Comparison of ENCODE assay signal across 15 cellular contexts in the genomic region with DNA sequence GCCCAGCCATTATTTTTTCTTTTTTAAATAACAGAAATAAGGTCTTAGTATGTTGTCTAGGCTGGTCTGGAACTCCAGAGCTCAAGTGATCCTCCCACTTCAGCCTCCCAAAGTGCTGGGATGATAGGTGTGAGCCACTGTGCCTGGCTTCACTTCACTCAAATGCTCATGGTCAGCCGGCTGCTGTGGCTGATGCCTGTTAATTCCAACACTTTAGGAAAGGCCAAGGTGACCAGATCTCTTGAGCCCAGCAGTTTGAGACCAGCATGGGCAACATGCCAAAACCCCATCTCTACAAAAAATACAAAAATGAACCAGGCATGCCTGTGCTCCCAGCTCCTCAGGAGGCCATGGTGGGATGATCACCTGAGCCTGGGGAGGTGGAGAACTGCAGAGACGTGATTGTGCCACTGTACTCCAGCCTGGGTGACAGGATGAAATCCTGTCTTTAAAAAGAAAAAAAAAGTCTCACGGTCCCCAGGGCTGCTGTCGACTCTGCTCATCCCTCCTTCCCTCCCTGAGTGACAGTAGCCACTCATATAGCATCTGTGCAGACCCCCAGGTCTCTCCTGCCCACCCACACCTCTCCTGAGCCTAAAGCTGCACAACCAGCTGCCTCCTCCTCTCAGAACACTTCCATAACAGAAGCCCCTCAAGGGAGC. TPM values are rescaled to one million over a fixed set of nuclear protein-coding genes. Genes with fewer than 3 reads are reported as not detected.
A peak's percentile ranks its signal among the peaks of the same experiment; 100 is the strongest.
DNase-seq lines count a peak whose midpoint lies in the region; ATAC-seq, FAIRE-seq and TF ChIP-seq lines count a peak whose summit lies in the region.
"Had no signal": no experiment of that assay in that cellular context is flagged by ENCODE, and none has a peak within 500 bp of the region (broad histone marks: within the 10 kb centered on the region; RNA-seq: fewer than 3 reads in every experiment).

No MANE protein-coding gene starts in this region.

- H3K4me2 ChIP-seq in K562 (ENCODE audit: insufficient read depth, low read length): peak overlapping the region; percentile 20
- H3K4me2 ChIP-seq: smooth muscle cell had no signal

- no peak for DNase-seq in activated naive CD4-positive, alpha-beta T cell treated with anti-CD3 and anti-CD28 coated beads for 36 hours
- no peak for DNase-seq in activated naive CD4-positive, alpha-beta T cell (lab: John Stamatoyannopoulos, UW)
- DNase-seq in NT2/D1 (ENCODE audit: low read depth, low spot score): no peak
- peak in 1 of 4 experiments; percentile 66 for DNase-seq in K562 (ENCODE audit: extremely low read depth in 1 of 4, low spot score in 3 of 4)
- DNase-seq in Right ventricle myocardium inferior (ENCODE audit: missing footprints): no peak
- no peak for DNase-seq in activated CD4-positive, alpha-beta T cell treated with anti-CD3 and anti-CD28 coated beads, Interleukin-2, amount 10 ng/mL, durations not matched to agents 7 days and 5 days
- DNase-seq in NOMO-1 treated with DMSO at 0.1 percent for 48 hours (lab: John Stamatoyannopoulos, UW; ENCODE audit: unreplicated experiment): no peak
- DNase-seq: adrenal gland, mesendoderm, NCI-H2081 treated with DMSO at 0.1 percent for 48 hours, ovary, SIG-M5 had no signal

- WGBS in K562 (ENCODE audit: insufficient coverage, low coverage, missing lambda C conversion rate): 59% methylated on average over 4 of the region's 4 CpGs

- H3K4me1 Mint-ChIP-seq in activated naive CD4-positive, alpha-beta T cell treated with anti-CD3 and anti-CD28 coated beads for 36 hours (ENCODE audit: low read depth): peaks cover 35% of the 10 kb centered on the region
- peaks cover 65% of the 10 kb centered on the region for H3K4me1 Mint-ChIP-seq in stimulated activated memory B cell treated with anti-CD40 and anti-IgM and Interleukin-4, amounts not matched to agents 10 μg/mL and 1 μg/mL and 100 μg/mL, for 72 hours
- peaks cover 32% of the 10 kb centered on the region for H3K4me1 Mint-ChIP-seq in activated CD4-positive, alpha-beta T cell treated with anti-CD3 and anti-CD28 coated beads, Interleukin-2, amount 10 ng/mL, durations not matched to agents 7 days and 5 days

- H3K27me3 ChIP-seq in NT2/D1 (ENCODE audit: insufficient read depth, insufficient read length) (no peaks in the 10 kb centered on the region), K562 (ENCODE audit: control insufficient read depth in 2 of 2, insufficient read depth in 2 of 2, low read length in 2 of 2) (no peaks in the 10 kb centered on the region)
- H3K27me3 ChIP-seq: adrenal gland, ovary had no signal

- peak overlapping the region; percentile 75 for H3K27ac Mint-ChIP-seq in activated naive CD4-positive, alpha-beta T cell treated with anti-CD3 and anti-CD28 coated beads for 36 hours
- H3K27ac Mint-ChIP-seq in stimulated activated memory B cell treated with anti-CD40 and anti-IgM and Interleukin-4, amounts not matched to agents 10 μg/mL and 1 μg/mL and 100 μg/mL, for 72 hours: peak overlapping the region; percentile 64
- H3K27ac Mint-ChIP-seq in activated CD4-positive, alpha-beta T cell treated with anti-CD3 and anti-CD28 coated beads, Interleukin-2, amount 10 ng/mL, durations not matched to agents 7 days and 5 days: no peak overlapping the region

- no TSS peak for BruUV-seq in K562 (replicated peaks; lab: Mats Ljungman, UMichigan)

- peaks cover 54% of the 10 kb centered on the region for H4K20me1 ChIP-seq in K562 (replicated peaks; ENCODE audit: control insufficient read depth, insufficient read depth, low read length)

- no peak overlapping the region for H3K4me3 Mint-ChIP-seq in activated naive CD4-positive, alpha-beta T cell treated with anti-CD3 and anti-CD28 coated beads for 36 hours
- H3K4me3 Mint-ChIP-seq in stimulated activated memory B cell treated with anti-CD40 and anti-IgM and Interleukin-4, amounts not matched to agents 10 μg/mL and 1 μg/mL and 100 μg/mL, for 72 hours: no peak overlapping the region
- no peak overlapping the region for H3K4me3 Mint-ChIP-seq in activated CD4-positive, alpha-beta T cell treated with anti-CD3 and anti-CD28 coated beads, Interleukin-2, amount 10 ng/mL, durations not matched to agents 7 days and 5 days

- H3K9ac ChIP-seq in NT2/D1 (ENCODE audit: insufficient read length, low read depth) (peak overlapping the region; percentile 1), K562 (ENCODE audit: insufficient read depth in 1 of 2, low read depth in 2 of 2, low read length in 2 of 2) (peak overlapping the region; percentile 0 to 95; a peak in 2 of 4 replicates)

- peaks cover 58% of the 10 kb centered on the region for H3K36me3 ChIP-seq in NT2/D1 (ENCODE audit: insufficient read depth, insufficient read length, low read length)
- H3K36me3 ChIP-seq in K562 (ENCODE audit: control insufficient read depth, insufficient read depth, low read length): peaks cover 78% of the 10 kb centered on the region
- H3K36me3 ChIP-seq: ovary had no signal

- CTCF ChIA-PET in activated naive CD4-positive, alpha-beta T cell treated with anti-CD3 and anti-CD28 coated beads for 36 hours (lab: Charles Lee): interaction anchor here (13.9 kb wide), 1 partner anchor 18 kb away, joined by 208 read pairs; the partner anchor contains the start of gene SDF2L1
- CTCF ChIA-PET in K562 (lab: Yijun Ruan, JAX; ENCODE audit: low intra/inter-chr PET ratio): interaction anchor here (1.3 kb wide), 1 partner anchor 15 kb away, joined by 6 read pairs; the partner anchor contains the start of gene SDF2L1
- CTCF ChIA-PET in activated CD4-positive, alpha-beta T cell treated with anti-CD3 and anti-CD28 coated beads, Interleukin-2, amount 10 ng/mL, durations not matched to agents 7 days and 5 days (lab: Charles Lee): interaction anchor here (0.7 to 14.3 kb wide), 2 partner anchors 9 to 21 kb away, joined by 7 to 213 read pairs; partner anchors contain the start of gene SDF2L1

- H3K4me3 ChIP-seq in NT2/D1 (ENCODE audit: insufficient read length, low read depth) (no peak overlapping the region), K562 (no peak overlapping the region)
- H3K4me3 ChIP-seq: adrenal gland, ovary, smooth muscle cell had no signal

- H3K79me2 ChIP-seq in K562 (ENCODE audit: control insufficient read depth, insufficient read depth, low read length): peaks cover 82% of the 10 kb centered on the region

- no peak overlapping the region for H2AFZ ChIP-seq in K562 (ENCODE audit: low read depth, low read length)

- no peak for TF ChIP-seq POLR2A in K562 (conservative IDR thresholded peaks at IDR 0.05)

- POLR2A ChIA-PET in K562 (lab: Yijun Ruan, JAX): interaction anchor here (0.7 to 76.8 kb wide), 11 partner anchors 7 to 326 kb away, joined by 3 to 4622 read pairs (median 3); partner anchors contain the start of genes CCDC116, PPIL2, SDF2L1 and UBE2L3
- POLR2A ChIA-PET in activated CD4-positive, alpha-beta T cell treated with anti-CD3 and anti-CD28 coated beads, Interleukin-2, amount 10 ng/mL, durations not matched to agents 7 days and 5 days (lab: Charles Lee): interaction anchor here (0.5 kb wide), 1 partner anchor 26 kb away, joined by 3 read pairs; no protein-coding TSS in a partner anchor

- TF ChIP-seq EP300 in K562 (IDR thresholded peaks at IDR 0.05; ENCODE audit: low read length): peak; percentile 40; the same call in 1 of the 2 replicates

- H3K9me1 ChIP-seq in K562 (ENCODE audit: control insufficient read depth, insufficient read depth, low read length): peaks cover 33% of the 10 kb centered on the region

- TF ChIP-seq RAD21 in K562 (CRISPR knock-in tag; conservative IDR thresholded peaks at IDR 0.05 in 1 of 2, IDR thresholded peaks at IDR 0.05 in 1 of 2): no peak

- H3K36me3 Mint-ChIP-seq in activated naive CD4-positive, alpha-beta T cell treated with anti-CD3 and anti-CD28 coated beads for 36 hours (ENCODE audit: low read depth): peaks cover 20% of the 10 kb centered on the region
- H3K36me3 Mint-ChIP-seq in stimulated activated memory B cell treated with anti-CD40 and anti-IgM and Interleukin-4, amounts not matched to agents 10 μg/mL and 1 μg/mL and 100 μg/mL, for 72 hours: peaks cover 34% of the 10 kb centered on the region
- H3K36me3 Mint-ChIP-seq in activated CD4-positive, alpha-beta T cell treated with anti-CD3 and anti-CD28 coated beads, Interleukin-2, amount 10 ng/mL, durations not matched to agents 7 days and 5 days (ENCODE audit: low read depth): peaks cover 35% of the 10 kb centered on the region

- no peak for FAIRE-seq in K562 (lab: Jason Lieb, UNC)
- FAIRE-seq: colon had no signal

- no peak for TF ChIP-seq CTCF in K562 (IDR thresholded peaks at IDR 0.05 in 2 of 3, conservative IDR thresholded peaks at IDR 0.05 in 1 of 3; ENCODE audit: insufficient read depth in 2 of 3, low read depth in 1 of 3, low read length in 3 of 3)

- H3K9me3 ChIP-seq in NT2/D1 (ENCODE audit: insufficient read depth, low read length) (no peaks in the 10 kb centered on the region; the same call in 1 of the 2 replicates), K562 (replicated peaks; ENCODE audit: control insufficient read depth, insufficient read depth, low read depth, low read length) (no peaks in the 10 kb centered on the region)
- H3K9me3 ChIP-seq: adrenal gland, ovary had no signal

- ATAC-seq in K562 (no peak), Right ventricle myocardium inferior (no peak)
- ATAC-seq in stimulated activated memory B cell treated with anti-CD40 and anti-IgM and Interleukin-4, amounts not matched to agents 10 μg/mL and 1 μg/mL and 100 μg/mL, for 72 hours: no peak

- intact Hi-C loops in activated naive CD4-positive, alpha-beta T cell treated with anti-CD3 and anti-CD28 coated beads for 36 hours (cut with micrococcal nuclease): no loop called here
- intact Hi-C loops in K562 (cut with micrococcal nuclease): no loop called here
- intact Hi-C loops in Right ventricle myocardium inferior (cut with DNase I): loop anchor here (5.0 kb wide), 1 partner anchor 34 kb away; no protein-coding TSS in a partner anchor

- no peaks in the 10 kb centered on the region for H3K9me3 Mint-ChIP-seq in activated naive CD4-positive, alpha-beta T cell treated with anti-CD3 and anti-CD28 coated beads for 36 hours
- no peaks in the 10 kb centered on the region for H3K9me3 Mint-ChIP-seq in stimulated activated memory B cell treated with anti-CD40 and anti-IgM and Interleukin-4, amounts not matched to agents 10 μg/mL and 1 μg/mL and 100 μg/mL, for 72 hours
- H3K9me3 Mint-ChIP-seq in activated CD4-positive, alpha-beta T cell treated with anti-CD3 and anti-CD28 coated beads, Interleukin-2, amount 10 ng/mL, durations not matched to agents 7 days and 5 days: no peaks in the 10 kb centered on the region

- H3K27ac ChIP-seq in K562 (ENCODE audit: extremely low read depth, low read depth, low read length): peak overlapping the region; percentile 5; the same call in 1 of the 3 replicates
- H3K27ac ChIP-seq: adrenal gland, ovary had no signal

- no peaks in the 10 kb centered on the region for H3K27me3 Mint-ChIP-seq in activated naive CD4-positive, alpha-beta T cell treated with anti-CD3 and anti-CD28 coated beads for 36 hours (ENCODE audit: low read depth)
- H3K27me3 Mint-ChIP-seq in stimulated activated memory B cell treated with anti-CD40 and anti-IgM and Interleukin-4, amounts not matched to agents 10 μg/mL and 1 μg/mL and 100 μg/mL, for 72 hours: no peaks in the 10 kb centered on the region
- H3K27me3 Mint-ChIP-seq in activated CD4-positive, alpha-beta T cell treated with anti-CD3 and anti-CD28 coated beads, Interleukin-2, amount 10 ng/mL, durations not matched to agents 7 days and 5 days: no peaks in the 10 kb centered on the region

- H3K4me1 ChIP-seq in NT2/D1 (ENCODE audit: insufficient read depth, insufficient read length): peaks cover 22% of the 10 kb centered on the region
- peaks cover 47 to 71% of the 10 kb centered on the region in 2 experiments for H3K4me1 ChIP-seq in K562 (replicated peaks in 1 of 2; ENCODE audit: control insufficient read depth in 2 of 2, insufficient read depth in 2 of 2, low read length in 2 of 2)

- in situ Hi-C loops in K562 (cut with MboI): loop anchor here (25.0 kb wide), 1 partner anchor 489 kb away; no protein-coding TSS in a partner anchor

RNA-seq across cellular contexts. Expression of gene YDJC, which starts 3.6 kb away (rescaled TPM):
- 10 to 100 TPM; 50.3 to 53.2 TPM for total RNA-seq in activated naive CD4-positive, alpha-beta T cell treated with anti-CD3 and anti-CD28 coated beads for 36 hours
- total RNA-seq in K562 (2011; cell fraction: chromatin; rRNA removed; ENCODE audit: low replicate concordance): 121 and 504 TPM in 2 replicates
- total RNA-seq in K562 (2011; cell fraction: nucleolus; rRNA removed): 857 and 885 TPM in 2 replicates
- total RNA-seq in K562 (2011; cell fraction: nucleoplasm; rRNA removed): 325 and 370 TPM in 2 replicates
- total RNA-seq in K562 (2014; rRNA removed) (871 and 1,007 TPM in 2 replicates), K562 (2014; rRNA removed; fragmentation: Illumina TruSeq; extraction: Trizol) (69.0 and 87.5 TPM in 2 replicates), K562 (2015; rRNA removed; fragmentation: Illumina TruSeq; extraction: Trizol) (164 and 196 TPM in 2 replicates), K562 (2021) (626 and 641 TPM in 2 replicates), Right ventricle myocardium inferior (5.4 TPM)
- polyA plus RNA-seq in K562 (2011; rRNA removed) (203 and 277 TPM in 2 replicates), K562 (2014; fragmentation: Illumina TruSeq; extraction: Trizol) (106 and 159 TPM in 2 replicates), K562 (2014; fragmentation: Nextera tagmentation; extraction: Ambion mirVana) (10 to 100 TPM; 13.5 to 23.5 TPM), K562 (2014; rRNA removed) (707 and 732 TPM in 2 replicates)
- 382 and 1,449 TPM in 2 replicates for polyA plus RNA-seq in K562 (2011; cell fraction: cytosol; rRNA removed)
- 629 and 1,089 TPM in 2 replicates for polyA plus RNA-seq in K562 (2011; cell fraction: nucleus; rRNA removed)
- 282 and 288 TPM in 2 replicates for polyA plus RNA-seq in K562 (2012)
- polyA minus RNA-seq in K562 (2011; rRNA and poly(A)+ RNA removed): 35.0 and 44.2 TPM in 2 replicates
- polyA minus RNA-seq in K562 (2011; cell fraction: cytosol; rRNA and poly(A)+ RNA removed): 212 and 264 TPM in 2 replicates
- polyA minus RNA-seq in K562 (2011; cell fraction: nucleus; rRNA and poly(A)+ RNA removed): 294 and 313 TPM in 2 replicates
- total RNA-seq in activated CD4-positive, alpha-beta T cell treated with anti-CD3 and anti-CD28 coated beads, Interleukin-2, amount 10 ng/mL, durations not matched to agents 7 days and 5 days: 10 to 100 TPM; 30.3 to 39.9 TPM

RNA-seq across cellular contexts. Expression of gene CCDC116, which starts 6.4 kb away (rescaled TPM):
- total RNA-seq in activated naive CD4-positive, alpha-beta T cell treated with anti-CD3 and anti-CD28 coated beads for 36 hours: under 1 TPM; 0.19 to 0.30 TPM
- 11.2 and 34.3 TPM in 2 replicates for total RNA-seq in K562 (2011; cell fraction: chromatin; rRNA removed; ENCODE audit: low replicate concordance)
- 28.7 and 33.9 TPM in 2 replicates for total RNA-seq in K562 (2011; cell fraction: nucleolus; rRNA removed)
- total RNA-seq in K562 (2011; cell fraction: nucleoplasm; rRNA removed): 18.1 and 19.5 TPM in 2 replicates
- total RNA-seq in K562 (2014; rRNA removed) (9.3 and 13.6 TPM in 2 replicates), K562 (2014; rRNA removed; fragmentation: Illumina TruSeq; extraction: Trizol) (2.1 and 2.8 TPM in 2 replicates), K562 (2015; rRNA removed; fragmentation: Illumina TruSeq; extraction: Trizol) (4.7 and 5.2 TPM in 2 replicates), K562 (2021) (11.3 and 15.6 TPM in 2 replicates), Right ventricle myocardium inferior (0.16 TPM)
- polyA plus RNA-seq in K562 (2011; rRNA removed) (1.6 and 2.1 TPM in 2 replicates), K562 (2014; fragmentation: Illumina TruSeq; extraction: Trizol) (6.3 and 8.9 TPM in 2 replicates), K562 (2014; fragmentation: Nextera tagmentation; extraction: Ambion mirVana) (1 to 10 TPM; 1.6 to 2.3 TPM), K562 (2014; rRNA removed) (7.1 and 8.6 TPM in 2 replicates)
- polyA plus RNA-seq in K562 (2011; cell fraction: cytosol; rRNA removed): 1.8 and 5.8 TPM in 2 replicates
- 6.5 and 19.5 TPM in 2 replicates for polyA plus RNA-seq in K562 (2011; cell fraction: nucleus; rRNA removed)
- polyA plus RNA-seq in K562 (2012): 5.2 and 6.4 TPM in 2 replicates
- polyA minus RNA-seq in K562 (2011; rRNA and poly(A)+ RNA removed): 1.3 and 1.8 TPM in 2 replicates
- polyA minus RNA-seq in K562 (2011; cell fraction: cytosol; rRNA and poly(A)+ RNA removed): 1.5 and 3.9 TPM in 2 replicates
- polyA minus RNA-seq in K562 (2011; cell fraction: nucleus; rRNA and poly(A)+ RNA removed): 8.3 and 12.3 TPM in 2 replicates
- total RNA-seq in activated CD4-positive, alpha-beta T cell treated with anti-CD3 and anti-CD28 coated beads, Interleukin-2, amount 10 ng/mL, durations not matched to agents 7 days and 5 days: under 1 TPM; 0.42 to 0.97 TPM
- polyA plus RNA-seq: smooth muscle cell had no signal

RNA-seq across cellular contexts. Expression of gene SDF2L1, which starts 15.9 kb away (rescaled TPM):
- total RNA-seq in activated naive CD4-positive, alpha-beta T cell treated with anti-CD3 and anti-CD28 coated beads for 36 hours: 10 to 100 TPM; 21.7 to 22.3 TPM
- 72.2 and 221 TPM in 2 replicates for total RNA-seq in K562 (2011; cell fraction: chromatin; rRNA removed; ENCODE audit: low replicate concordance)
- total RNA-seq in K562 (2011; cell fraction: nucleolus; rRNA removed): 489 and 555 TPM in 2 replicates
- total RNA-seq in K562 (2011; cell fraction: nucleoplasm; rRNA removed): 263 and 279 TPM in 2 replicates
- 894 and 989 TPM in 2 replicates for total RNA-seq in K562 (2014; rRNA removed)
- 41.9 and 82.9 TPM in 2 replicates for total RNA-seq in K562 (2014; rRNA removed; fragmentation: Illumina TruSeq; extraction: Trizol)
- 135 and 153 TPM in 2 replicates for total RNA-seq in K562 (2015; rRNA removed; fragmentation: Illumina TruSeq; extraction: Trizol)
- total RNA-seq in K562 (2021): 551 and 557 TPM in 2 replicates
- polyA plus RNA-seq in K562 (2011; rRNA removed): 124 and 218 TPM in 2 replicates
- polyA plus RNA-seq in K562 (2011; cell fraction: cytosol; rRNA removed): 273 and 603 TPM in 2 replicates
- polyA plus RNA-seq in K562 (2011; cell fraction: nucleus; rRNA removed): 110 and 123 TPM in 2 replicates
- 384 and 632 TPM in 2 replicates for polyA plus RNA-seq in K562 (2012)
- 33.8 and 82.2 TPM in 2 replicates for polyA plus RNA-seq in K562 (2014; fragmentation: Illumina TruSeq; extraction: Trizol)
- 10 to 100 TPM; 15.1 to 34.8 TPM for polyA plus RNA-seq in K562 (2014; fragmentation: Nextera tagmentation; extraction: Ambion mirVana)
- 666 and 827 TPM in 2 replicates for polyA plus RNA-seq in K562 (2014; rRNA removed)
- polyA minus RNA-seq in K562 (2011; rRNA and poly(A)+ RNA removed): 50.1 and 80.5 TPM in 2 replicates
- polyA minus RNA-seq in K562 (2011; cell fraction: cytosol; rRNA and poly(A)+ RNA removed): 107 and 114 TPM in 2 replicates
- polyA minus RNA-seq in K562 (2011; cell fraction: nucleus; rRNA and poly(A)+ RNA removed): 37.7 and 69.6 TPM in 2 replicates
- total RNA-seq in Right ventricle myocardium inferior: 20.7 TPM
- total RNA-seq in activated CD4-positive, alpha-beta T cell treated with anti-CD3 and anti-CD28 coated beads, Interleukin-2, amount 10 ng/mL, durations not matched to agents 7 days and 5 days: 10 to 100 TPM; 39.7 to 59.4 TPM

RNA-seq across cellular contexts. Expression of gene PPIL2, which starts 39.6 kb away (rescaled TPM):
- total RNA-seq in activated naive CD4-positive, alpha-beta T cell treated with anti-CD3 and anti-CD28 coated beads for 36 hours: 10 to 100 TPM; 40.9 to 42.3 TPM
- 1,132 and 1,539 TPM in 2 replicates for total RNA-seq in K562 (2011; cell fraction: chromatin; rRNA removed; ENCODE audit: low replicate concordance)
- 736 and 826 TPM in 2 replicates for total RNA-seq in K562 (2011; cell fraction: nucleolus; rRNA removed)
- 718 and 814 TPM in 2 replicates for total RNA-seq in K562 (2011; cell fraction: nucleoplasm; rRNA removed)
- total RNA-seq in K562 (2014; rRNA removed) (174 and 195 TPM in 2 replicates), K562 (2014; rRNA removed; fragmentation: Illumina TruSeq; extraction: Trizol) (104 and 115 TPM in 2 replicates), K562 (2015; rRNA removed; fragmentation: Illumina TruSeq; extraction: Trizol) (170 and 172 TPM in 2 replicates), K562 (2021) (251 and 267 TPM in 2 replicates), Right ventricle myocardium inferior (24.5 TPM)
- polyA plus RNA-seq in K562 (2011; rRNA removed) (193 and 247 TPM in 2 replicates), K562 (2014; fragmentation: Illumina TruSeq; extraction: Trizol) (250 and 261 TPM in 2 replicates), K562 (2014; fragmentation: Nextera tagmentation; extraction: Ambion mirVana) (10 to 100 TPM; 13.2 to 28.8 TPM), K562 (2014; rRNA removed) (268 and 298 TPM in 2 replicates)
- 143 and 211 TPM in 2 replicates for polyA plus RNA-seq in K562 (2011; cell fraction: cytosol; rRNA removed)
- 801 and 951 TPM in 2 replicates for polyA plus RNA-seq in K562 (2011; cell fraction: nucleus; rRNA removed)
- polyA plus RNA-seq in K562 (2012): 185 and 193 TPM in 2 replicates
- polyA minus RNA-seq in K562 (2011; rRNA and poly(A)+ RNA removed): 228 and 271 TPM in 2 replicates
- polyA minus RNA-seq in K562 (2011; cell fraction: cytosol; rRNA and poly(A)+ RNA removed): 95.6 and 98.4 TPM in 2 replicates
- polyA minus RNA-seq in K562 (2011; cell fraction: nucleus; rRNA and poly(A)+ RNA removed): 325 and 509 TPM in 2 replicates
- total RNA-seq in activated CD4-positive, alpha-beta T cell treated with anti-CD3 and anti-CD28 coated beads, Interleukin-2, amount 10 ng/mL, durations not matched to agents 7 days and 5 days: 10 to 100 TPM; 75.9 to 82.7 TPM

RNA-seq across cellular contexts. Expression of gene UBE2L3, which starts 58.7 kb away (rescaled TPM):
- total RNA-seq in activated naive CD4-positive, alpha-beta T cell treated with anti-CD3 and anti-CD28 coated beads for 36 hours: 10 to 100 TPM; 49.1 to 50.1 TPM
- 76.2 and 94.2 TPM in 2 replicates for total RNA-seq in K562 (2011; cell fraction: chromatin; rRNA removed; ENCODE audit: low replicate concordance)
- 66.2 and 75.7 TPM in 2 replicates for total RNA-seq in K562 (2011; cell fraction: nucleolus; rRNA removed)
- 78.4 and 92.8 TPM in 2 replicates for total RNA-seq in K562 (2011; cell fraction: nucleoplasm; rRNA removed)
- total RNA-seq in K562 (2014; rRNA removed): 215 and 275 TPM in 2 replicates
- 285 and 298 TPM in 2 replicates for total RNA-seq in K562 (2014; rRNA removed; fragmentation: Illumina TruSeq; extraction: Trizol)
- total RNA-seq in K562 (2015; rRNA removed; fragmentation: Illumina TruSeq; extraction: Trizol): 335 and 354 TPM in 2 replicates
- total RNA-seq in K562 (2021): 240 TPM in 2 replicates
- 206 and 218 TPM in 2 replicates for polyA plus RNA-seq in K562 (2011; rRNA removed)
- 145 and 195 TPM in 2 replicates for polyA plus RNA-seq in K562 (2011; cell fraction: cytosol; rRNA removed)
- polyA plus RNA-seq in K562 (2011; cell fraction: nucleus; rRNA removed): 56.6 and 72.9 TPM in 2 replicates
- 253 and 378 TPM in 2 replicates for polyA plus RNA-seq in K562 (2012)
- 493 and 580 TPM in 2 replicates for polyA plus RNA-seq in K562 (2014; fragmentation: Illumina TruSeq; extraction: Trizol)
- polyA plus RNA-seq in K562 (2014; fragmentation: Nextera tagmentation; extraction: Ambion mirVana): 100 to 1,000 TPM; 575 to 625 TPM
- polyA plus RNA-seq in K562 (2014; rRNA removed): 266 and 269 TPM in 2 replicates
- 172 and 189 TPM in 2 replicates for polyA minus RNA-seq in K562 (2011; rRNA and poly(A)+ RNA removed)
- polyA minus RNA-seq in K562 (2011; cell fraction: cytosol; rRNA and poly(A)+ RNA removed): 89.8 and 112 TPM in 2 replicates
- 25.2 and 45.9 TPM in 2 replicates for polyA minus RNA-seq in K562 (2011; cell fraction: nucleus; rRNA and poly(A)+ RNA removed)
- total RNA-seq in Right ventricle myocardium inferior: 51.0 TPM
- 10 to 100 TPM; 64.6 to 79.1 TPM for total RNA-seq in activated CD4-positive, alpha-beta T cell treated with anti-CD3 and anti-CD28 coated beads, Interleukin-2, amount 10 ng/mL, durations not matched to agents 7 days and 5 days
